In the genomic region with DNA sequence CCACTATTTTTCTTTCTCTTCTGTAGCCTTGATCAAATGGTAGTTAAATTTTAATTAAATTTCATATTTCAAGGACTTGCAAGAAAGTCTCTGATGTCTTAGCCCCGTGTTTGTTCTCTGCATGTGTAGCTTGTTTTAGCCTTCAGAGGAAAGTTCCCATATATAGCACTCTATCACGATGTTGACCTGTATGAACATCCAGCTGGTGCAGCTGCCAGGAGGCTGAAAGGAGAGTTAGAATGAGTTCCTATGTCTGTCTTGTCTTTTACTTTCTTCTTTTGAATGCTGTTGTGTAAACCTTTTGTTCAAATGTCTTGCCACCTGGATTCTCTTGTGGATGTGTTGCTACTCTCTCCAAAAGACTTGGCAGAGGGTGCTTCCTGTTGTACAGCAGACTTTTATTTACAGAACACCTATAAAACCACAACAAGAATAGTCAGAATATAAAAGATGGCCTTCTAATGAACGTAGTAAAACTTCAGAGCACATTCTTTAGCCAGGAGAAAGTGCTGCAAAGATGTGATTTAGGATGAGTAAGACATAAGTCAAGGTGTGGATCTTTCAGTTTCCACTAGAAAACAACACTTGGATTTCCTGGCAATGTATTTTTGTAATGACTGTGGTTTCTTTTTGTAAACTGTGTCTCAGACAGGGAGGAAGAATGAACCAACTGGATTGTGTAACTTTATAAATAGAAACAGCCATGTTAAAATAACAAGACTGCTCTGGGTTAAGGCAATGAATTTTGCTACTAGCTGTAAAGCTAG, we compare ENCODE assay signal across 10 cellular contexts. TPM values are rescaled to one million over a fixed set of nuclear protein-coding genes. Genes with fewer than 3 reads are reported as not detected.
DNase-seq lines count a peak whose midpoint lies in the region; ATAC-seq, FAIRE-seq and TF ChIP-seq lines count a peak whose summit lies in the region.
"Had no signal": no experiment of that assay in that cellular context is flagged by ENCODE, and none has a peak within 500 bp of the region (broad histone marks: within the 10 kb centered on the region; RNA-seq: fewer than 3 reads in every experiment).

No MANE protein-coding gene starts in this region.

- H3K27ac ChIP-seq in A549, result no peak overlapping the region

- POLR2A ChIA-PET in A549 (lab: Yijun Ruan, JAX) (no interaction called here), GM10248 (lab: Yijun Ruan, JAX) (no interaction called here)

- 19% methylated on average over 3 of the region's 3 CpGs for WGBS in A549 (ENCODE audit: missing lambda C conversion rate)

- TF ChIP-seq POLR2A in A549 (IDR thresholded peaks at IDR 0.05; ENCODE audit: low read length), result no peak

- H3K4me3 ChIP-seq in A549, result no peak overlapping the region

- TF ChIP-seq EP300 in A549 (IDR thresholded peaks at IDR 0.05), result no peak

- ATAC-seq in A549 (peak in 1 of 2 experiments; percentile 43; a peak in 1 of 6 replicates), GM18861 (IDR thresholded peaks at IDR 0.05; ENCODE audit: unreplicated experiment) (no peak), HG03196 (IDR thresholded peaks at IDR 0.05; ENCODE audit: unreplicated experiment) (no peak)

- no peak for TF ChIP-seq CTCF in A549 (IDR thresholded peaks at IDR 0.05)
- TF ChIP-seq CTCF in GM10248 (IDR thresholded peaks at IDR 0.05; ENCODE audit: control extremely low read depth, extremely low read depth, low read depth, missing control alignments), result no peak

- FAIRE-seq in A549 (lab: Jason Lieb, UNC), result peak; percentile 28

- H3K9me3 ChIP-seq in A549, result no peaks in the 10 kb centered on the region

- CTCF ChIA-PET in A549 (lab: Yijun Ruan, JAX), result no interaction called here
- CTCF ChIA-PET in GM10248 (lab: Yijun Ruan, JAX), result interaction anchor here (0.9 to 1.4 kb wide), 3 partner anchors 14 to 81 kb away, joined by 3 to 4 read pairs (median 3); no protein-coding TSS in a partner anchor

- H3K4me1 ChIP-seq in A549, result peaks cover 12% of the 10 kb centered on the region; the same call in 2 of the 3 replicates

- no peak for TF ChIP-seq RAD21 in A549 (conservative IDR thresholded peaks at IDR 0.05 in 1 of 2, IDR thresholded peaks at IDR 0.05 in 1 of 2)

- peak overlapping the region; percentile 35 for H3K4me2 ChIP-seq in A549

- DNase-seq in A549 (ENCODE audit: low read depth in 1 of 2, low spot score in 1 of 2) (no peak), H4 (ENCODE audit: low spot score) (peak; percentile 87), SW480 (ENCODE audit: low spot score) (peak; percentile 45), inferior parietal cortex (ENCODE audit: extremely low spot score) (peak; percentile 40), DMS 273 treated with DMSO at 0.1 percent for 48 hours (lab: John Stamatoyannopoulos, UW) (no peak), GM10248 (ENCODE audit: extremely low spot score) (no peak)
- DNase-seq: GF-D8, NCI-H446 treated with DMSO at 0.1 percent for 48 hours had no signal

TF ChIP-seq in A549, 52 proteins besides CTCF, POLR2A, EP300 and RAD21:
- TF ChIP-seq GATA3 (IDR thresholded peaks at IDR 0.05; ENCODE audit: borderline replicate concordance) (no peak), NPAS2 (CRISPR knock-in tag; IDR thresholded peaks at IDR 0.05; ENCODE audit: borderline replicate concordance) (no peak), ZFP36 (IDR thresholded peaks at IDR 0.05; ENCODE audit: borderline replicate concordance, partially characterized antibody) (no peak), BHLHE40 (IDR thresholded peaks at IDR 0.05; ENCODE audit: low read depth, low read length) (no peak), JUNB (IDR thresholded peaks at IDR 0.05) (no peak), PHF8 (IDR thresholded peaks at IDR 0.05; ENCODE audit: borderline replicate concordance, low read depth) (no peak), HOXA7 (CRISPR knock-in tag; IDR thresholded peaks at IDR 0.05) (no peak), TP53 (CRISPR knock-in tag; IDR thresholded peaks at IDR 0.05) (no peak), CHD4 (IDR thresholded peaks at IDR 0.05; ENCODE audit: borderline replicate concordance) (no peak), HOXB13 (CRISPR knock-in tag; IDR thresholded peaks at IDR 0.05; ENCODE audit: low read depth) (no peak), HEYL (CRISPR knock-in tag; IDR thresholded peaks at IDR 0.05) (no peak), ZC3H11A (IDR thresholded peaks at IDR 0.05) (no peak), POLR2AphosphoS2 (conservative IDR thresholded peaks at IDR 0.05; ENCODE audit: low read length) (no peak)
- TF ChIP-seq, protein P1, sequence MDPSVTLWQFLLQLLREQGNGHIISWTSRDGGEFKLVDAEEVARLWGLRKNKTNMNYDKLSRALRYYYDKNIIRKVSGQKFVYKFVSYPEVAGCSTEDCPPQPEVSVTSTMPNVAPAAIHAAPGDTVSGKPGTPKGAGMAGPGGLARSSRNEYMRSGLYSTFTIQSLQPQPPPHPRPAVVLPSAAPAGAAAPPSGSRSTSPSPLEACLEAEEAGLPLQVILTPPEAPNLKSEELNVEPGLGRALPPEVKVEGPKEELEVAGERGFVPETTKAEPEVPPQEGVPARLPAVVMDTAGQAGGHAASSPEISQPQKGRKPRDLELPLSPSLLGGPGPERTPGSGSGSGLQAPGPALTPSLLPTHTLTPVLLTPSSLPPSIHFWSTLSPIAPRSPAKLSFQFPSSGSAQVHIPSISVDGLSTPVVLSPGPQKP (IDR thresholded peaks at IDR 0.05; ENCODE audit: low read depth, low read length), result no peak

RNA-seq across cellular contexts. Expression of a gene that starts 17.2 kb away (rescaled TPM):
- polyA plus RNA-seq in A549 (2011; rRNA removed), result 9.7 and 10.0 TPM in 2 replicates
- polyA plus RNA-seq in A549 (2012; cell fraction: cytosol; rRNA removed), result 2.6 and 3.3 TPM in 2 replicates
- 3.6 and 3.8 TPM in 2 replicates for polyA plus RNA-seq in A549 (2012; cell fraction: nucleus; rRNA removed)
- 8.6 to 12.8 TPM (median 9.9 TPM) in 3 replicates for polyA plus RNA-seq in A549 (2017; fragmentation: RNase III; extraction: RNeasy Plus Mini Kit Qiagen cat#74134 plus additional on column Dnase treatment)
- 35.3 and 41.9 TPM in 2 replicates for polyA minus RNA-seq in A549 (2011; rRNA and poly(A)+ RNA removed)
- total RNA-seq in H4 (2014; rRNA removed; shearing (Covaris generic)), result 3.6 and 9.6 TPM in 2 replicates

Comparison
In these comparisons a context has a peak if more than half of its experiments do, and no peak if none do; other contexts are left out.
1. DNase-seq: peak in H4 (single experiment), SW480 (single experiment) and inferior parietal cortex (single experiment); none in A549 (0 of 2), DMS 273 treated with DMSO at 0.1 percent for 48 hours (single experiment) and GM10248 (single experiment).